ENCODE assay signal across 8 cellular contexts in genomic region chr4:143558823-143559756, GRCh38. TPM values are rescaled to one million over a fixed set of nuclear protein-coding genes. Genes with fewer than 3 reads are reported as not detected.
DNase-seq lines count a peak whose midpoint lies in the region; ATAC-seq, FAIRE-seq and TF ChIP-seq lines count a peak whose summit lies in the region.

No MANE protein-coding gene starts in this region.

- H3K4me3 ChIP-seq in pancreas (peak overlapping the region; percentile 41 to 76 (median 46)), tibial artery (peak overlapping the region; percentile 56 to 67)

- H3K4me3 Mint-ChIP-seq in activated naive CD4-positive, alpha-beta T cell treated with anti-CD3 and anti-CD28 coated beads, Interleukin-2, amount 50 U/mL, for 24 hours: peak overlapping the region; percentile 96

- WGBS in pancreas, 2 donors: 0 to 1% methylated on average over 57 of the region's 57 CpGs

- peaks cover 21% of the 10 kb centered on the region for H3K4me1 Mint-ChIP-seq in activated naive CD4-positive, alpha-beta T cell treated with anti-CD3 and anti-CD28 coated beads, Interleukin-2, amount 50 U/mL, for 24 hours

- H3K36me3 ChIP-seq in pancreas (no peaks in the 10 kb centered on the region), tibial artery (peaks cover 0 to 10% (median 8%) of the 10 kb centered on the region in 3 donors)

- TF ChIP-seq CTCF in pancreas (IDR thresholded peaks at IDR 0.05): peak; percentile 12 to 61 (median 44)
- TF ChIP-seq CTCF in tibial artery (IDR thresholded peaks at IDR 0.05): peak; percentile 44 to 52

- DNase-seq in COR-L47 (lab: John Stamatoyannopoulos, UW) (peak; percentile 93), HT1080 (ENCODE audit: low read depth) (peak; percentile 10), SHP77 (lab: John Stamatoyannopoulos, UW) (peak; percentile 43 to 68), head of caudate nucleus (peak; percentile 35 to 91 (median 66)), pancreas (peak; percentile 79 to 92 (median 86)), tibial artery (peak; percentile 44 to 79)

- H3K27me3 Mint-ChIP-seq in activated naive CD4-positive, alpha-beta T cell treated with anti-CD3 and anti-CD28 coated beads, Interleukin-2, amount 50 U/mL, for 24 hours: no peaks in the 10 kb centered on the region

- intact Hi-C loops in head of caudate nucleus (cut with DNase I) (no loop called here), pancreas (cut with DNase I) (no loop called here), tibial artery (cut with DNase I; ENCODE audit: low total_unique reads) (loop anchor here (5.0 kb wide), 1 partner anchor 1538 kb away; the partner anchor contains the start of genes ABCE1 and ANAPC10)

- H3K27ac ChIP-seq in pancreas: peak overlapping the region; percentile 23 to 72 (median 54)
- H3K27ac ChIP-seq in tibial artery: peak overlapping the region; percentile 64 to 66

- no peaks in the 10 kb centered on the region for H3K27me3 ChIP-seq in pancreas
- H3K27me3 ChIP-seq in tibial artery: no peaks in the 10 kb centered on the region

- H3K27ac Mint-ChIP-seq in activated naive CD4-positive, alpha-beta T cell treated with anti-CD3 and anti-CD28 coated beads, Interleukin-2, amount 50 U/mL, for 24 hours: peak overlapping the region; percentile 80

- H3K4me1 ChIP-seq in pancreas: no peaks in the 10 kb centered on the region
- peaks cover 0 to 11% (median 0%) of the 10 kb centered on the region in 4 donors for H3K4me1 ChIP-seq in tibial artery

- H3K36me3 Mint-ChIP-seq in activated naive CD4-positive, alpha-beta T cell treated with anti-CD3 and anti-CD28 coated beads, Interleukin-2, amount 50 U/mL, for 24 hours: no peaks in the 10 kb centered on the region

- H3K9me3 ChIP-seq in pancreas: no peaks in the 10 kb centered on the region
- no peaks in the 10 kb centered on the region for H3K9me3 ChIP-seq in tibial artery

- H3K9me3 Mint-ChIP-seq in activated naive CD4-positive, alpha-beta T cell treated with anti-CD3 and anti-CD28 coated beads, Interleukin-2, amount 50 U/mL, for 24 hours: no peaks in the 10 kb centered on the region

- no peak for FAIRE-seq in pancreas (lab: Jason Lieb, UNC)

- ATAC-seq in GM19463 (IDR thresholded peaks at IDR 0.05; ENCODE audit: unreplicated experiment) (peak; percentile 80), pancreas (peak; percentile 93 to 98 (median 98))

RNA-seq across cellular contexts. Expression of gene SMARCA5, which starts 45.6 kb away (rescaled TPM):
- 29.5 and 33.1 TPM in 2 replicates for total RNA-seq in HT1080 (2014; rRNA removed; shearing (Covaris generic))
- 23.7 and 29.2 TPM in 2 replicates for polyA plus RNA-seq in HT1080 (2015; cell fraction: cytosol; rRNA removed)
- 56.0 and 67.5 TPM in 2 replicates for polyA plus RNA-seq in HT1080 (2015; cell fraction: nucleus; rRNA removed)
- total RNA-seq in pancreas: 10 to 100 TPM; 14.3 to 26.5 (median 18.3) TPM
- 10 to 100 TPM in 1 of 2 donors, 1 to 10 TPM in 1; 5.7 to 13.0 TPM for polyA plus RNA-seq in pancreas

Comparison
In these comparisons a context has a peak if more than half of its experiments do, and no peak if none do; other contexts are left out.
1. Peak in every context shown above with its lines: DNase-seq, ATAC-seq, H3K4me3 ChIP-seq and H3K27ac ChIP-seq.
2. DNase-seq: peak in every context shown above with its lines; median percentile 93 in COR-L47; 86 in pancreas; 66 in head of caudate nucleus; 62 in tibial artery; 56 in SHP77; 10 in HT1080.